ENCODE assay signal across 26 cellular contexts in the genomic region with DNA sequence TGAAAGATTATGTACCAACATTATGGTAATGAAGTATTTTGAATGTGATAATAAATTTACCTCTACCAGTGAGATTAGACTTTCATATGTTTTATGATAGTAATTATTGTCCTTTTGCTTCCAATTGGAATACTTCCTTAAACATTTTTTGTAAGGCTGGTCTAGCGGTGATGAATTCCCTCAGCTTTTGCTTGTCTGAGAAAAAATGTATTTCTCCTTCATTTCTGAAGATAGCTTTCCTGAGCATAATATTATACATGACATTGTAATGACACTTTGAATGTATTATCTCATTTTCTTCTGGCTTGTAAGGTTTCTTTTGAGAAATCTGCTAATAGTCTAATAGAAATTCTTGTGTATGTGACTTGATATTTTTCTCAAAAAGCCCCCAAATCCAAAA. TPM values are rescaled to one million over a fixed set of nuclear protein-coding genes. Genes with fewer than 3 reads are reported as not detected.
DNase-seq lines count a peak whose midpoint lies in the region; ATAC-seq, FAIRE-seq and TF ChIP-seq lines count a peak whose summit lies in the region.
"Had no signal": no experiment of that assay in that cellular context is flagged by ENCODE, and none has a peak within 500 bp of the region (broad histone marks: within the 10 kb centered on the region; RNA-seq: fewer than 3 reads in every experiment).

No MANE protein-coding gene starts in this region.

- no peaks in the 10 kb centered on the region for H3K27me3 ChIP-seq in HepG2 (ENCODE audit: control insufficient read depth in 1 of 2, insufficient read depth in 2 of 2, low read length in 2 of 2)
- no peaks in the 10 kb centered on the region for H3K27me3 ChIP-seq in right lobe of liver
- no peaks in the 10 kb centered on the region for H3K27me3 ChIP-seq in K562 (ENCODE audit: control insufficient read depth in 2 of 2, insufficient read depth in 2 of 2, low read length in 2 of 2)
- no peaks in the 10 kb centered on the region for H3K27me3 ChIP-seq in gastroesophageal sphincter
- no peaks in the 10 kb centered on the region for H3K27me3 ChIP-seq in spleen (replicated peaks in 1 of 7)
- H3K27me3 ChIP-seq: BE2C, BLaER1 had no signal

- CTCF ChIA-PET in HepG2 (lab: Yijun Ruan, JAX; ENCODE audit: low intra/inter-chr PET ratio, low total read pairs) (no interaction called here), HEK293 (lab: Yijun Ruan, JAX) (interaction anchor here (0.7 to 2.1 kb wide), 5 partner anchors 11 to 561 kb away, joined by 3 to 11 read pairs (median 4); a partner anchor contains a TSS), K562 (lab: Yijun Ruan, JAX; ENCODE audit: low intra/inter-chr PET ratio) (no interaction called here)

- H3K4me1 ChIP-seq in HepG2 (ENCODE audit: insufficient read depth, low read length) (no peaks in the 10 kb centered on the region), right lobe of liver (no peaks in the 10 kb centered on the region), HEK293 (ENCODE audit: control insufficient read depth, insufficient read depth, low read length) (no peaks in the 10 kb centered on the region), K562 (replicated peaks in 1 of 2; ENCODE audit: control insufficient read depth in 2 of 2, insufficient read depth in 2 of 2, low read length in 2 of 2) (no peaks in the 10 kb centered on the region), gastroesophageal sphincter (no peaks in the 10 kb centered on the region), spleen (no peaks in the 10 kb centered on the region)
- H3K4me1 ChIP-seq: BE2C had no signal

- WGBS in HepG2 (ENCODE audit: low lambda C conversion rate) = 48% methylated on average over 1 of the region's 1 CpG
- 100% methylated on average over 1 of the region's 1 CpG for WGBS in right lobe of liver (ENCODE audit: insufficient coverage, low coverage, low lambda C conversion rate, missing lambda C conversion rate)
- WGBS in K562 (ENCODE audit: insufficient coverage, low coverage, missing lambda C conversion rate) = 0% methylated on average over 1 of the region's 1 CpG
- WGBS in gastroesophageal sphincter (ENCODE audit: low coverage in 1 of 2), 2 donors = 100% methylated on average over 1 of the region's 1 CpG
- 93 to 100% (median 96%) methylated on average over 1 of the region's 1 CpG for WGBS in spleen, 5 donors

- H3K9me3 ChIP-seq in HepG2 (ENCODE audit: low read length) (peaks cover 8% of the 10 kb centered on the region), right lobe of liver (no peaks in the 10 kb centered on the region), HEK293 (ENCODE audit: control insufficient read depth, insufficient read depth, low read depth, low read length) (peaks cover 2% of the 10 kb centered on the region), K562 (replicated peaks; ENCODE audit: control insufficient read depth, insufficient read depth, low read depth, low read length) (no peaks in the 10 kb centered on the region), gastroesophageal sphincter (peaks cover 0 to 10% (median 0%) of the 10 kb centered on the region in 3 donors), spleen (peaks cover 0 to 22% (median 14%) of the 10 kb centered on the region in 8 donors)
- H3K9me3 ChIP-seq: BE2C had no signal

- H3K9ac ChIP-seq in HepG2 (ENCODE audit: insufficient read depth, low read depth, low read length) (no peak overlapping the region), K562 (ENCODE audit: insufficient read depth in 1 of 2, low read depth in 2 of 2, low read length in 2 of 2) (no peak overlapping the region)
- H3K9ac ChIP-seq: BLaER1 had no signal

- in situ Hi-C loops in HepG2 (cut with HindIII; ENCODE audit: extremely low pct_ligation_motif_present, low pct_unique_long_range_greater_than_20kb) = no loop called here
- in situ Hi-C loops in K562 (cut with MboI) = no loop called here

- no peak for DNase-seq in HepG2 (ENCODE audit: low spot score)
- no peak for DNase-seq in right lobe of liver
- DNase-seq in K562 (ENCODE audit: extremely low read depth in 1 of 4, low spot score in 3 of 4) = no peak
- DNase-seq in spleen = no peak
- DNase-seq: 8988T; BE2C; C1 segment of cervical spinal cord; CD4-positive, alpha-beta memory T cell; CD8-positive, alpha-beta memory T cell; COR-L47; DMS 273 treated with DMSO at 0.1 percent for 48 hours; DMS153; DMS79; DND-41; EL; GDM1 had no signal

- POLR2A ChIA-PET in HepG2 (lab: Yijun Ruan, JAX) (no interaction called here), HEK293 (lab: Yijun Ruan, JAX) (interaction anchor here (0.7 kb wide), 1 partner anchor 1343 kb away, joined by 4 read pairs; a partner anchor contains a TSS), K562 (lab: Yijun Ruan, JAX) (interaction anchor here (0.6 kb wide), 1 partner anchor 176 kb away, joined by 5 read pairs; no protein-coding TSS in a partner anchor)

- no peak overlapping the region for H3K27ac ChIP-seq in HepG2 (ENCODE audit: extremely low read length, insufficient read depth, low read length)
- H3K27ac ChIP-seq in right lobe of liver = no peak overlapping the region
- no peak overlapping the region for H3K27ac ChIP-seq in HEK293 (ENCODE audit: extremely low read depth, low read depth, low read length)
- no peak overlapping the region for H3K27ac ChIP-seq in K562 (ENCODE audit: extremely low read depth, low read depth, low read length)
- no peak overlapping the region for H3K27ac ChIP-seq in gastroesophageal sphincter
- no peak overlapping the region for H3K27ac ChIP-seq in spleen
- H3K27ac ChIP-seq: BLaER1 had no signal

- no peaks in the 10 kb centered on the region for H4K20me1 ChIP-seq in HepG2 (ENCODE audit: insufficient read depth, low read length)
- H4K20me1 ChIP-seq in K562 (replicated peaks; ENCODE audit: control insufficient read depth, insufficient read depth, low read length) = no peaks in the 10 kb centered on the region
- H4K20me1 ChIP-seq: BLaER1 had no signal

- TF ChIP-seq EP300 in HepG2 (IDR thresholded peaks at IDR 0.05; ENCODE audit: low read depth in 2 of 2, low read length in 2 of 2) (no peak), HepG2 (CRISPR knock-in tag; IDR thresholded peaks at IDR 0.05; ENCODE audit: borderline replicate concordance) (no peak), K562 (IDR thresholded peaks at IDR 0.05; ENCODE audit: low read length) (no peak), gastroesophageal sphincter (IDR thresholded peaks at IDR 0.05) (no peak)

- no peak overlapping the region for H2AFZ ChIP-seq in HepG2 (ENCODE audit: low read length)
- H2AFZ ChIP-seq in K562 (ENCODE audit: low read depth, low read length) = no peak overlapping the region

- BruUV-seq in HepG2 (replicated peaks; lab: Mats Ljungman, UMichigan) = no TSS peak
- BruUV-seq in K562 (replicated peaks; lab: Mats Ljungman, UMichigan) = no TSS peak

- FAIRE-seq in HepG2 (lab: Jason Lieb, UNC) (no peak), K562 (lab: Jason Lieb, UNC) (peak; percentile 37)
- FAIRE-seq: A204.1, GM12892, GM18507 had no signal

- no peaks in the 10 kb centered on the region for H3K36me3 ChIP-seq in HepG2 (replicated peaks in 1 of 2; ENCODE audit: control insufficient read depth in 1 of 2, insufficient read depth in 2 of 2, low read length in 2 of 2)
- H3K36me3 ChIP-seq in right lobe of liver = no peaks in the 10 kb centered on the region
- no peaks in the 10 kb centered on the region for H3K36me3 ChIP-seq in HEK293 (ENCODE audit: control insufficient read depth in 2 of 2, insufficient read depth in 1 of 2, low read length in 2 of 2)
- H3K36me3 ChIP-seq in K562 (ENCODE audit: control insufficient read depth, insufficient read depth, low read length) = no peaks in the 10 kb centered on the region
- H3K36me3 ChIP-seq in gastroesophageal sphincter = no peaks in the 10 kb centered on the region
- no peaks in the 10 kb centered on the region for H3K36me3 ChIP-seq in spleen
- H3K36me3 ChIP-seq: BE2C, BLaER1 had no signal

- H3K9me1 ChIP-seq in K562 (ENCODE audit: control insufficient read depth, insufficient read depth, low read length) = no peaks in the 10 kb centered on the region

- TF ChIP-seq CTCF in HepG2 (CRISPR knock-in tag; IDR thresholded peaks at IDR 0.05) (no peak), right lobe of liver (IDR thresholded peaks at IDR 0.05) (no peak), HEK293 (tag by site-specific recombination; IDR thresholded peaks at IDR 0.05) (no peak), K562 (IDR thresholded peaks at IDR 0.05 in 2 of 3, conservative IDR thresholded peaks at IDR 0.05 in 1 of 3; ENCODE audit: insufficient read depth in 2 of 3, low read depth in 1 of 3, low read length in 3 of 3) (no peak), gastroesophageal sphincter (IDR thresholded peaks at IDR 0.05) (no peak), spleen (IDR thresholded peaks at IDR 0.05 in 8 of 11, conservative IDR thresholded peaks at IDR 0.05 in 3 of 11) (no peak)

- H3K4me3 ChIP-seq in HepG2 (replicated peaks in 1 of 3; ENCODE audit: insufficient read depth in 1 of 3, low read depth in 2 of 3, low read length in 3 of 3) (no peak overlapping the region), right lobe of liver (no peak overlapping the region), HEK293 (ENCODE audit: low read depth, low read length) (no peak overlapping the region), K562 (no peak overlapping the region), gastroesophageal sphincter (no peak overlapping the region), spleen (no peak overlapping the region)
- H3K4me3 ChIP-seq: BLaER1, GM12878 had no signal

- TF ChIP-seq RAD21 in HepG2 (CRISPR knock-in tag; IDR thresholded peaks at IDR 0.05) (no peak), K562 (CRISPR knock-in tag; conservative IDR thresholded peaks at IDR 0.05 in 1 of 2, IDR thresholded peaks at IDR 0.05 in 1 of 2) (no peak)

- no peak for TF ChIP-seq POLR2A in HepG2 (IDR thresholded peaks at IDR 0.05; ENCODE audit: insufficient read depth in 1 of 2, low read depth in 2 of 2, low read length in 2 of 2)
- no peak for TF ChIP-seq POLR2A in right lobe of liver (IDR thresholded peaks at IDR 0.05)
- TF ChIP-seq POLR2A in K562 (conservative IDR thresholded peaks at IDR 0.05) = no peak
- TF ChIP-seq POLR2A in gastroesophageal sphincter (IDR thresholded peaks at IDR 0.05) = no peak
- no peak for TF ChIP-seq POLR2A in spleen (IDR thresholded peaks at IDR 0.05)

- ATAC-seq in HepG2 (no peak), right lobe of liver (no peak), K562 (no peak), gastroesophageal sphincter (no peak), GM21717 (IDR thresholded peaks at IDR 0.05; ENCODE audit: unreplicated experiment) (no peak)
- ATAC-seq: GM12878 had no signal

- intact Hi-C loops in HepG2 (cut with micrococcal nuclease; ENCODE audit: unreplicated experiment) = no loop called here
- intact Hi-C loops in right lobe of liver (cut with DNase I) = no loop called here
- intact Hi-C loops in K562 (cut with micrococcal nuclease) = no loop called here
- intact Hi-C loops in spleen (cut with DNase I; ENCODE audit: low total_unique reads) = no loop called here

- H3K4me2 ChIP-seq in HepG2 (ENCODE audit: low read depth, low read length) (no peak overlapping the region), K562 (ENCODE audit: insufficient read depth, low read length) (no peak overlapping the region)
- H3K4me2 ChIP-seq: BLaER1 had no signal

- no peaks in the 10 kb centered on the region for H3K79me2 ChIP-seq in HepG2 (ENCODE audit: insufficient read depth, low read length)
- H3K79me2 ChIP-seq in K562 (ENCODE audit: control insufficient read depth, insufficient read depth, low read length) = no peaks in the 10 kb centered on the region

RNA-seq across cellular contexts. Expression of a gene that starts 18.6 kb away (rescaled TPM):
- total RNA-seq in HepG2 (2016; rRNA removed; fragmentation: Illumina TruSeq; extraction: Trizol) (0.15 and 0.21 TPM in 2 replicates), right lobe of liver (1 to 10 TPM in 3 of 6 experiments, under 1 TPM in 3; 0.18 to 6.8 (median 1.4) TPM), K562 (2014; rRNA removed) (not detected in 2 replicates), K562 (2014; rRNA removed; fragmentation: Illumina TruSeq; extraction: Trizol) (not detected in 2 replicates), K562 (2015; rRNA removed; fragmentation: Illumina TruSeq; extraction: Trizol) (0.08 TPM in 1 of 2 replicates, not detected in the other), K562 (2021) (not detected in 2 replicates), gastroesophageal sphincter (10 to 100 TPM in 3 of 4 donors, 1 to 10 TPM in 1; 3.6 to 39.6 (median 15.1) TPM), spleen (10 to 100 TPM in 5 of 7 donors, 1 to 10 TPM in 2; 5.5 to 27.1 (median 15.1) TPM)
- 0.10 TPM in 1 of 2 replicates, not detected in the other for total RNA-seq in HepG2 (2016; cell fraction: cytosol; rRNA removed; fragmentation: Illumina TruSeq; extraction: Trizol; ENCODE audit: low read depth)
- 0.22 TPM in 1 of 2 replicates, not detected in the other for total RNA-seq in HepG2 (2016; cell fraction: insoluble cytoplasmic fraction; rRNA removed; fragmentation: Illumina TruSeq; extraction: Trizol)
- total RNA-seq in HepG2 (2016; cell fraction: membrane; rRNA removed; fragmentation: Illumina TruSeq; extraction: Trizol) = 0.07 and 0.22 TPM in 2 replicates
- 0.25 and 0.53 TPM in 2 replicates for total RNA-seq in HepG2 (2016; cell fraction: nucleus; rRNA removed; fragmentation: Illumina TruSeq; extraction: Trizol)
- polyA plus RNA-seq in HepG2 (2011; rRNA removed) (0.78 and 1.2 TPM in 2 replicates), K562 (2011; rRNA removed) (0.03 TPM in 1 of 2 replicates, not detected in the other), K562 (2014; fragmentation: Illumina TruSeq; extraction: Trizol) (0.06 and 0.07 TPM in 2 replicates), K562 (2014; fragmentation: Nextera tagmentation; extraction: Ambion mirVana) (not detected), K562 (2014; rRNA removed) (0.07 TPM in 1 of 2 replicates, not detected in the other), spleen (10 to 100 TPM in 1 of 3 donors, 1 to 10 TPM in 2; 5.2 to 16.5 (median 7.2) TPM)
- polyA plus RNA-seq in HepG2 (2011; cell fraction: cytosol; rRNA removed) = 0.50 and 0.72 TPM in 2 replicates
- polyA plus RNA-seq in HepG2 (2011; cell fraction: nucleus; rRNA removed) = 1.3 TPM in 2 replicates
- polyA plus RNA-seq in HepG2 (2012) = 6.0 and 7.3 TPM in 2 replicates
- not detected in 2 replicates for polyA plus RNA-seq in HepG2 (2016; cell fraction: cytosol; fragmentation: Illumina TruSeq; extraction: Trizol; ENCODE audit: low read depth)
- not detected in 2 replicates for polyA plus RNA-seq in HepG2 (2016; cell fraction: insoluble cytoplasmic fraction; fragmentation: Illumina TruSeq; extraction: Trizol; ENCODE audit: low read depth)
- polyA plus RNA-seq in HepG2 (2016; cell fraction: membrane; fragmentation: Illumina TruSeq; extraction: Trizol; ENCODE audit: low read depth) = not detected in 2 replicates
- 0.90 and 1.3 TPM in 2 replicates for polyA plus RNA-seq in HepG2 (2016; cell fraction: nucleus; fragmentation: Illumina TruSeq; extraction: Trizol; ENCODE audit: insufficient read depth, low read depth)
- 1.0 TPM in 2 replicates for polyA minus RNA-seq in HepG2 (2011; rRNA and poly(A)+ RNA removed; ENCODE audit: low replicate concordance)
- 0.30 and 0.88 TPM in 2 replicates for polyA minus RNA-seq in HepG2 (2011; cell fraction: cytosol; rRNA and poly(A)+ RNA removed)
- 0.62 and 0.77 TPM in 2 replicates for polyA minus RNA-seq in HepG2 (2011; cell fraction: nucleus; rRNA and poly(A)+ RNA removed)
- not detected in 2 replicates for total RNA-seq in K562 (2011; cell fraction: chromatin; rRNA removed; ENCODE audit: low replicate concordance)
- not detected in 2 replicates for total RNA-seq in K562 (2011; cell fraction: nucleolus; rRNA removed)
- total RNA-seq in K562 (2011; cell fraction: nucleoplasm; rRNA removed) = not detected in 2 replicates
- polyA plus RNA-seq in K562 (2011; cell fraction: cytosol; rRNA removed) = 0.06 and 0.07 TPM in 2 replicates
- 0.10 and 0.25 TPM in 2 replicates for polyA plus RNA-seq in K562 (2011; cell fraction: nucleus; rRNA removed)
- 0.05 and 0.10 TPM in 2 replicates for polyA plus RNA-seq in K562 (2012)
- polyA minus RNA-seq in K562 (2011; rRNA and poly(A)+ RNA removed) = not detected in 2 replicates
- polyA minus RNA-seq in K562 (2011; cell fraction: cytosol; rRNA and poly(A)+ RNA removed) = not detected in 2 replicates
- not detected in 2 replicates for polyA minus RNA-seq in K562 (2011; cell fraction: nucleus; rRNA and poly(A)+ RNA removed)
- total RNA-seq: A673 had no signal
- polyA plus RNA-seq: CD4-positive, alpha-beta memory T cell; CD4-positive, CD25-positive, alpha-beta regulatory T cell; CD8-positive, alpha-beta memory T cell had no signal
